In genomic region chr11:46367916-46368267, GRCh38 we compare ENCODE assay signal across 15 cellular contexts. TPM values are rescaled to one million over a fixed set of nuclear protein-coding genes. Genes with fewer than 3 reads are reported as not detected.
A peak's percentile ranks its signal among the peaks of the same experiment; 100 is the strongest.
DNase-seq lines count a peak whose midpoint lies in the region; ATAC-seq and TF ChIP-seq lines count a peak whose summit lies in the region.
"Had no signal": no experiment of that assay in that cellular context is flagged by ENCODE, and none has a peak within 500 bp of the region (broad histone marks: within the 10 kb centered on the region; RNA-seq: fewer than 3 reads in every experiment).

No MANE protein-coding gene starts in this region.

- no peaks in the 10 kb centered on the region for H3K4me1 ChIP-seq in KMS-11 (ENCODE audit: low read depth, poor library complexity, severe bottlenecking)
- H3K4me1 ChIP-seq in smooth muscle cell (ENCODE audit: low read depth): peaks cover 7% of the 10 kb centered on the region
- peaks cover 14 to 48% (median 29%) of the 10 kb centered on the region in 4 donors for H3K4me1 ChIP-seq in upper lobe of left lung
- H3K4me1 ChIP-seq: right lobe of liver had no signal

- H3K79me2 ChIP-seq in KMS-11 (ENCODE audit: insufficient read depth, low read depth) (no peaks in the 10 kb centered on the region), smooth muscle cell (ENCODE audit: low read depth) (peaks cover 14% of the 10 kb centered on the region)

- H4K20me1 ChIP-seq in KMS-11 (ENCODE audit: insufficient read depth) (no peaks in the 10 kb centered on the region), smooth muscle cell (ENCODE audit: low read depth) (peaks cover 58% of the 10 kb centered on the region)

- H3K27me3 ChIP-seq in KMS-11 (ENCODE audit: insufficient read depth, low read depth) (no peaks in the 10 kb centered on the region), smooth muscle cell (ENCODE audit: low read depth) (no peaks in the 10 kb centered on the region), upper lobe of left lung (no peaks in the 10 kb centered on the region)
- H3K27me3 ChIP-seq: esophagus muscularis mucosa, pancreas, Peyer's patch, right lobe of liver, tibial nerve had no signal

- H3K36me3 ChIP-seq in KMS-11 (ENCODE audit: insufficient read depth) (no peaks in the 10 kb centered on the region), smooth muscle cell (ENCODE audit: low read depth) (no peaks in the 10 kb centered on the region), upper lobe of left lung (peaks cover 0 to 46% (median 44%) of the 10 kb centered on the region in 4 donors)

- TF ChIP-seq EP300 in upper lobe of left lung (IDR thresholded peaks at IDR 0.05): no peak

- 92% methylated on average over 12 of the region's 12 CpGs for WGBS in smooth muscle cell (ENCODE audit: low lambda C conversion rate)
- 68 to 85% methylated on average over 7 to 12 of the region's 12 CpGs for WGBS in upper lobe of left lung, 2 donors

- no peak for DNase-seq in activated CD8-positive, alpha-beta memory T cell treated with anti-CD3 and anti-CD28 coated beads, Interleukin-2, amount 10 ng/mL, durations not matched to agents 7 days and 5 days
- no peak for DNase-seq in activated CD8-positive, alpha-beta memory T cell treated with anti-CD3 and anti-CD28 coated beads, Interleukin-2, amount 50 U/mL, for 4 hours
- no peak for DNase-seq in caudate nucleus (lab: John Stamatoyannopoulos, UW)
- no peak for DNase-seq in osteocyte (ENCODE audit: extremely low spot score, unreplicated experiment)
- no peak for DNase-seq in smooth muscle cell (lab: John Stamatoyannopoulos, UW; ENCODE audit: unreplicated experiment)
- DNase-seq in upper lobe of left lung: no peak
- DNase-seq in SK-N-DZ (ENCODE audit: low spot score): no peak
- DNase-seq: NCI-H1436 treated with DMSO at 0.1 percent for 48 hours had no signal

- H2AFZ ChIP-seq in KMS-11 (ENCODE audit: low read depth): no peak overlapping the region
- no peak overlapping the region for H2AFZ ChIP-seq in smooth muscle cell (ENCODE audit: low read depth)

- CTCF ChIA-PET in activated CD8-positive, alpha-beta memory T cell treated with anti-CD3 and anti-CD28 coated beads, Interleukin-2, amount 10 ng/mL, durations not matched to agents 7 days and 5 days (lab: Charles Lee): interaction anchor here (1.0 to 26.5 kb wide), 9 partner anchors 11 to 161 kb away, joined by 3 to 444 read pairs (median 9); partner anchors contain the start of gene DGKZ

- no peaks in the 10 kb centered on the region for H3K27me3 Mint-ChIP-seq in activated CD8-positive, alpha-beta memory T cell treated with anti-CD3 and anti-CD28 coated beads, Interleukin-2, amount 10 ng/mL, durations not matched to agents 7 days and 5 days
- H3K27me3 Mint-ChIP-seq in osteocyte (ENCODE audit: unreplicated experiment): no peaks in the 10 kb centered on the region
- H3K27me3 Mint-ChIP-seq: stimulated activated naive B cell treated with anti-CD40 and anti-IgM and Interleukin-4, amounts not matched to agents 10 μg/mL and 1 μg/mL and 100 μg/mL, for 72 hours had no signal

- H3K9me3 ChIP-seq in smooth muscle cell (replicated peaks; ENCODE audit: low read depth) (no peaks in the 10 kb centered on the region), upper lobe of left lung (no peaks in the 10 kb centered on the region)
- H3K9me3 ChIP-seq: esophagus muscularis mucosa, pancreas, Peyer's patch, right lobe of liver, tibial nerve had no signal

- H3K9ac ChIP-seq in KMS-11 (no peak overlapping the region), smooth muscle cell (ENCODE audit: low read depth) (no peak overlapping the region)

- no peak overlapping the region for H3K4me3 Mint-ChIP-seq in activated CD8-positive, alpha-beta memory T cell treated with anti-CD3 and anti-CD28 coated beads, Interleukin-2, amount 10 ng/mL, durations not matched to agents 7 days and 5 days
- no peak overlapping the region for H3K4me3 Mint-ChIP-seq in osteocyte (ENCODE audit: unreplicated experiment)
- H3K4me3 Mint-ChIP-seq: stimulated activated naive B cell treated with anti-CD40 and anti-IgM and Interleukin-4, amounts not matched to agents 10 μg/mL and 1 μg/mL and 100 μg/mL, for 72 hours had no signal

- H3K27ac ChIP-seq in KMS-11 (no peak overlapping the region), caudate nucleus (ENCODE audit: low read depth, low read length) (peak overlapping the region; percentile 6), smooth muscle cell (ENCODE audit: low read depth) (no peak overlapping the region), upper lobe of left lung (peak overlapping the region in 1 of 4 donors; percentile 35)
- H3K27ac ChIP-seq: pancreas, right lobe of liver had no signal

- no peaks in the 10 kb centered on the region for H3K9me3 Mint-ChIP-seq in activated CD8-positive, alpha-beta memory T cell treated with anti-CD3 and anti-CD28 coated beads, Interleukin-2, amount 10 ng/mL, durations not matched to agents 7 days and 5 days (ENCODE audit: low read depth)
- H3K9me3 Mint-ChIP-seq in osteocyte (ENCODE audit: unreplicated experiment): no peaks in the 10 kb centered on the region
- H3K9me3 Mint-ChIP-seq: stimulated activated naive B cell treated with anti-CD40 and anti-IgM and Interleukin-4, amounts not matched to agents 10 μg/mL and 1 μg/mL and 100 μg/mL, for 72 hours had no signal

- no peak for TF ChIP-seq POLR2A in upper lobe of left lung (IDR thresholded peaks at IDR 0.05)

- H3K4me1 Mint-ChIP-seq in activated CD8-positive, alpha-beta memory T cell treated with anti-CD3 and anti-CD28 coated beads, Interleukin-2, amount 10 ng/mL, durations not matched to agents 7 days and 5 days: peaks cover 16% of the 10 kb centered on the region
- peaks cover 42% of the 10 kb centered on the region for H3K4me1 Mint-ChIP-seq in osteocyte (ENCODE audit: unreplicated experiment)

- TF ChIP-seq CTCF in KMS-11 (conservative IDR thresholded peaks at IDR 0.05; ENCODE audit: low read depth, low read length) (0 out of 2 replicates have a peak, but pooled peaks have one; percentile 23), osteocyte (IDR thresholded peaks at IDR 0.05) (peak; percentile 4), smooth muscle cell (IDR thresholded peaks at IDR 0.05; ENCODE audit: borderline replicate concordance, insufficient read depth, poor library complexity, severe bottlenecking) (no peak), upper lobe of left lung (IDR thresholded peaks at IDR 0.05) (peak in 1 of 6 experiments; percentile 4)

- peaks cover 10% of the 10 kb centered on the region for H3K36me3 Mint-ChIP-seq in activated CD8-positive, alpha-beta memory T cell treated with anti-CD3 and anti-CD28 coated beads, Interleukin-2, amount 10 ng/mL, durations not matched to agents 7 days and 5 days
- no peaks in the 10 kb centered on the region for H3K36me3 Mint-ChIP-seq in osteocyte (ENCODE audit: unreplicated experiment)

- no peaks in the 10 kb centered on the region for H3F3A ChIP-seq in smooth muscle cell (ENCODE audit: low read depth)

- no peak for ATAC-seq in activated CD8-positive, alpha-beta memory T cell treated with anti-CD3 and anti-CD28 coated beads, Interleukin-2, amount 10 ng/mL, durations not matched to agents 7 days and 5 days
- no peak for ATAC-seq in upper lobe of left lung (ENCODE audit: low FRiP score in 2 of 2)

- H3K4me3 ChIP-seq in KMS-11 (IDR thresholded peaks at IDR 0.05; ENCODE audit: insufficient read depth, low read depth, low read length) (no peak overlapping the region), smooth muscle cell (no peak overlapping the region), upper lobe of left lung (no peak overlapping the region)
- H3K4me3 ChIP-seq: pancreas, Peyer's patch, right lobe of liver, tibial nerve had no signal

- peak overlapping the region; percentile 28 for H3K27ac Mint-ChIP-seq in activated CD8-positive, alpha-beta memory T cell treated with anti-CD3 and anti-CD28 coated beads, Interleukin-2, amount 10 ng/mL, durations not matched to agents 7 days and 5 days
- no peak overlapping the region for H3K27ac Mint-ChIP-seq in osteocyte (ENCODE audit: unreplicated experiment)
- H3K27ac Mint-ChIP-seq: stimulated activated naive B cell treated with anti-CD40 and anti-IgM and Interleukin-4, amounts not matched to agents 10 μg/mL and 1 μg/mL and 100 μg/mL, for 72 hours had no signal

- H3K4me2 ChIP-seq in KMS-11 (no peak overlapping the region), smooth muscle cell (no peak overlapping the region)

RNA-seq across cellular contexts. Expression of gene MDK, which starts 13.6 kb away (rescaled TPM):
- 1 to 10 TPM; 1.6 to 5.0 TPM for total RNA-seq in activated CD8-positive, alpha-beta memory T cell treated with anti-CD3 and anti-CD28 coated beads, Interleukin-2, amount 10 ng/mL, durations not matched to agents 7 days and 5 days
- total RNA-seq in osteocyte (163 and 171 TPM in 2 replicates), smooth muscle cell (403 and 490 TPM in 2 replicates), upper lobe of left lung (10 to 100 TPM in 5 of 6 donors, not detected in 1; 14.3 to 44.8 (median 34.1) TPM)
- 667 and 755 TPM in 2 replicates for polyA plus RNA-seq in smooth muscle cell
- 2,839 and 3,450 TPM in 2 replicates for polyA plus RNA-seq in SK-N-DZ (2014; cell fraction: cytosol; rRNA removed)
- 2,101 and 2,397 TPM in 2 replicates for polyA plus RNA-seq in SK-N-DZ (2014; cell fraction: nucleus; rRNA removed)

RNA-seq across cellular contexts. Expression of gene DGKZ, which starts 20.6 kb away (rescaled TPM):
- total RNA-seq in activated CD8-positive, alpha-beta memory T cell treated with anti-CD3 and anti-CD28 coated beads, Interleukin-2, amount 10 ng/mL, durations not matched to agents 7 days and 5 days: 100 to 1,000 TPM in 1 of 2 experiments, 10 to 100 TPM in 1; 96.9 to 132 TPM
- 48.6 and 49.9 TPM in 2 replicates for total RNA-seq in osteocyte
- 32.2 and 42.1 TPM in 2 replicates for total RNA-seq in smooth muscle cell
- polyA plus RNA-seq in smooth muscle cell: 30.7 and 52.0 TPM in 2 replicates
- 100 to 1,000 TPM in 2 of 6 donors, 10 to 100 TPM in 4; 55.1 to 145 (median 65.5) TPM for total RNA-seq in upper lobe of left lung
- 54.5 and 58.7 TPM in 2 replicates for polyA plus RNA-seq in SK-N-DZ (2014; cell fraction: cytosol; rRNA removed)
- polyA plus RNA-seq in SK-N-DZ (2014; cell fraction: nucleus; rRNA removed): 148 and 162 TPM in 2 replicates

RNA-seq across cellular contexts. Expression of gene CHRM4, which starts 23.7 kb away (rescaled TPM):
- under 1 TPM in 1 of 2 experiments, not detected in 1; 0.18 TPM for total RNA-seq in activated CD8-positive, alpha-beta memory T cell treated with anti-CD3 and anti-CD28 coated beads, Interleukin-2, amount 10 ng/mL, durations not matched to agents 7 days and 5 days
- total RNA-seq in osteocyte (0.21 TPM in 1 of 2 replicates, not detected in the other), smooth muscle cell (4.7 and 5.6 TPM in 2 replicates), upper lobe of left lung (1 to 10 TPM in 1 of 6 donors, under 1 TPM in 3, not detected in 2; 0.34 to 1.4 (median 0.53) TPM)
- polyA plus RNA-seq in smooth muscle cell: 11.1 and 20.0 TPM in 2 replicates
- polyA plus RNA-seq in SK-N-DZ (2014; cell fraction: cytosol; rRNA removed): 2.3 and 4.6 TPM in 2 replicates
- 1.6 and 2.3 TPM in 2 replicates for polyA plus RNA-seq in SK-N-DZ (2014; cell fraction: nucleus; rRNA removed)
- total RNA-seq: right lobe of liver had no signal
